In the genomic region with DNA sequence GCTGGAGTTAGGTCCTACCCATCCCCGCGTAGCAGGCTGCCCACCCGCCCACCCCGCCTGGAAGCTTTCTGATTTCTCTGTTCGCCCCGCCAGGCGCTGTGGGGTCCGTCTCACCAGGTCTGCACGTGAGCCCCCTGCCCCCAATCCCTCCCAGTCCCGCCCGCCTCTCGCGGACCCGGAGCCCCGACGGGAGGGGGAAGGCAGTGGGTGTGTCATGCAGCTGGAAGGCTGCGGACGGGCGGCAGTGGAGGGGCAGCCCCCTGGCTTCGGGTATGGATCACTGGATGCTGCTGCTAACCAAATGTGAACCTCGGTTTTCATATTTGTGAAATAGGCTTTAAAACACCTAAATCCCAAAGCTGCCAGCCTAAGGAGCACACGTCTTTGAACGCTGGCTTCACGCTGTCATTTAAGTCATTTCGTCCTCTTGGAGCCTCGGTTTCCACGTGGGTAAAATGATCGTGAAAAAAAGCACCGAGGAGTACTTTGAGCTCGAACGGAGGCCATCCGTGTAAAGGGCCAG, we compare ENCODE assay signal across 9 cellular contexts. TPM values are rescaled to one million over a fixed set of nuclear protein-coding genes. Genes with fewer than 3 reads are reported as not detected.
A peak's percentile ranks its signal among the peaks of the same experiment; 100 is the strongest.
DNase-seq lines count a peak whose midpoint lies in the region; FAIRE-seq and TF ChIP-seq lines count a peak whose summit lies in the region.
"Had no signal": no experiment of that assay in that cellular context is flagged by ENCODE, and none has a peak within 500 bp of the region (broad histone marks: within the 10 kb centered on the region; RNA-seq: fewer than 3 reads in every experiment).

No MANE protein-coding gene starts in this region.

- peaks cover 23% of the 10 kb centered on the region for H3K27me3 ChIP-seq in suprapubic skin

- DNase-seq in T-helper 1 cell (no peak), immature natural killer cell (no peak), suprapubic skin (ENCODE audit: low spot score in 2 of 2) (no peak), urothelium cell line (ENCODE audit: low spot score) (no peak), NCI-H226 (no peak)
- DNase-seq in activated CD4-positive, alpha-beta memory T cell treated with anti-CD3 and anti-CD28 coated beads for 36 hours: no peak
- DNase-seq in activated CD8-positive, alpha-beta memory T cell treated with anti-CD3 and anti-CD28 coated beads, Interleukin-2, amount 50 U/mL, for 48 hours: no peak

- peaks cover 4% of the 10 kb centered on the region for H3K4me1 Mint-ChIP-seq in T-helper 1 cell treated with Interleukin-12 subunit alpha and Interleukin-12 subunit beta and Interleukin-4 antibody, amounts not matched to agents 30 μg/mL and 1 μg/mL, for 36 hours (ENCODE audit: low read depth)
- peaks cover 7% of the 10 kb centered on the region for H3K4me1 Mint-ChIP-seq in activated CD4-positive, alpha-beta memory T cell treated with anti-CD3 and anti-CD28 coated beads for 36 hours (ENCODE audit: low read depth)
- H3K4me1 Mint-ChIP-seq in immature natural killer cell: peaks cover 5 to 7% of the 10 kb centered on the region in 2 donors

- H3K36me3 ChIP-seq in suprapubic skin: no peaks in the 10 kb centered on the region

- no peaks in the 10 kb centered on the region for H3K9me3 ChIP-seq in suprapubic skin

- no peak for FAIRE-seq in urothelium cell line (lab: Jason Lieb, UNC)
- FAIRE-seq: TTC549 had no signal

- peak overlapping the region; percentile 50 for H3K4me3 ChIP-seq in suprapubic skin

- H3K4me3 Mint-ChIP-seq in T-helper 1 cell treated with Interleukin-12 subunit alpha and Interleukin-12 subunit beta and Interleukin-4 antibody, amounts not matched to agents 30 μg/mL and 1 μg/mL, for 36 hours: peak overlapping the region; percentile 74
- peak overlapping the region; percentile 69 for H3K4me3 Mint-ChIP-seq in activated CD4-positive, alpha-beta memory T cell treated with anti-CD3 and anti-CD28 coated beads for 36 hours
- peak overlapping the region; percentile 72 to 85 (median 80) for H3K4me3 Mint-ChIP-seq in immature natural killer cell

- WGBS in suprapubic skin: 14% methylated on average over 29 of the region's 32 CpGs

- intact Hi-C loops in activated CD4-positive, alpha-beta memory T cell treated with anti-CD3 and anti-CD28 coated beads for 36 hours (cut with micrococcal nuclease): no loop called here

- TF ChIP-seq CTCF in suprapubic skin (IDR thresholded peaks at IDR 0.05): no peak

- POLR2A ChIA-PET in activated CD4-positive, alpha-beta memory T cell treated with anti-CD3 and anti-CD28 coated beads for 36 hours (lab: Charles Lee): no interaction called here

- H3K27ac ChIP-seq in suprapubic skin: no peak overlapping the region

- H3K27me3 Mint-ChIP-seq in T-helper 1 cell treated with Interleukin-12 subunit alpha and Interleukin-12 subunit beta and Interleukin-4 antibody, amounts not matched to agents 30 μg/mL and 1 μg/mL, for 36 hours (ENCODE audit: low read depth): peaks cover 45% of the 10 kb centered on the region
- H3K27me3 Mint-ChIP-seq in activated CD4-positive, alpha-beta memory T cell treated with anti-CD3 and anti-CD28 coated beads for 36 hours: peaks cover 4% of the 10 kb centered on the region
- peaks cover 7 to 19% (median 7%) of the 10 kb centered on the region in 3 donors for H3K27me3 Mint-ChIP-seq in immature natural killer cell (ENCODE audit: low read depth in 3 of 3)

- H3K27ac Mint-ChIP-seq in T-helper 1 cell treated with Interleukin-12 subunit alpha and Interleukin-12 subunit beta and Interleukin-4 antibody, amounts not matched to agents 30 μg/mL and 1 μg/mL, for 36 hours: no peak overlapping the region
- no peak overlapping the region for H3K27ac Mint-ChIP-seq in activated CD4-positive, alpha-beta memory T cell treated with anti-CD3 and anti-CD28 coated beads for 36 hours
- H3K27ac Mint-ChIP-seq in immature natural killer cell: no peak overlapping the region

- no peaks in the 10 kb centered on the region for H3K36me3 Mint-ChIP-seq in T-helper 1 cell treated with Interleukin-12 subunit alpha and Interleukin-12 subunit beta and Interleukin-4 antibody, amounts not matched to agents 30 μg/mL and 1 μg/mL, for 36 hours (ENCODE audit: low read depth)
- H3K36me3 Mint-ChIP-seq in activated CD4-positive, alpha-beta memory T cell treated with anti-CD3 and anti-CD28 coated beads for 36 hours: no peaks in the 10 kb centered on the region
- H3K36me3 Mint-ChIP-seq in immature natural killer cell: no peaks in the 10 kb centered on the region

- no peak for TF ChIP-seq POLR2A in suprapubic skin (IDR thresholded peaks at IDR 0.05)

- no peak for TF ChIP-seq EP300 in suprapubic skin (IDR thresholded peaks at IDR 0.05)

- peaks cover 20% of the 10 kb centered on the region for H3K4me1 ChIP-seq in suprapubic skin

- CTCF ChIA-PET in activated CD4-positive, alpha-beta memory T cell treated with anti-CD3 and anti-CD28 coated beads for 36 hours (lab: Charles Lee): interaction anchor here (0.5 to 1.4 kb wide), 3 partner anchors 19 to 44 kb away, joined by 3 to 4 read pairs (median 3); no protein-coding TSS in a partner anchor

- H3K9me3 Mint-ChIP-seq in T-helper 1 cell treated with Interleukin-12 subunit alpha and Interleukin-12 subunit beta and Interleukin-4 antibody, amounts not matched to agents 30 μg/mL and 1 μg/mL, for 36 hours: no peaks in the 10 kb centered on the region
- H3K9me3 Mint-ChIP-seq in activated CD4-positive, alpha-beta memory T cell treated with anti-CD3 and anti-CD28 coated beads for 36 hours: no peaks in the 10 kb centered on the region
- no peaks in the 10 kb centered on the region for H3K9me3 Mint-ChIP-seq in immature natural killer cell

RNA-seq across cellular contexts. Expression of gene BIK, which starts 0.6 kb away (rescaled TPM):
- 1 to 10 TPM; 4.1 to 4.5 TPM for total RNA-seq in activated CD4-positive, alpha-beta memory T cell treated with anti-CD3 and anti-CD28 coated beads for 36 hours
- polyA plus RNA-seq in immature natural killer cell: 1 to 10 TPM in 1 of 3 donors, under 1 TPM in 1, not detected in 1; 0.45 to 1.6 TPM
- 10 to 100 TPM in 1 of 4 donors, 1 to 10 TPM in 3; 6.1 to 11.3 (median 7.3) TPM for total RNA-seq in suprapubic skin

RNA-seq across cellular contexts. Expression of gene TTLL1, which starts 20.8 kb away (rescaled TPM):
- 1 to 10 TPM; 6.1 to 6.7 TPM for total RNA-seq in activated CD4-positive, alpha-beta memory T cell treated with anti-CD3 and anti-CD28 coated beads for 36 hours
- 10 to 100 TPM in 1 of 3 donors, 1 to 10 TPM in 2; 9.4 to 14.4 (median 9.9) TPM for polyA plus RNA-seq in immature natural killer cell
- total RNA-seq in suprapubic skin: 1 to 10 TPM; 4.3 to 8.7 (median 5.0) TPM

RNA-seq across cellular contexts. Expression of gene MCAT, which starts 33.2 kb away (rescaled TPM):
- total RNA-seq in activated CD4-positive, alpha-beta memory T cell treated with anti-CD3 and anti-CD28 coated beads for 36 hours: 10 to 100 TPM; 14.3 to 15.3 TPM
- 10 to 100 TPM in 1 of 3 donors, 1 to 10 TPM in 2; 5.8 to 10.2 (median 9.6) TPM for polyA plus RNA-seq in immature natural killer cell
- total RNA-seq in suprapubic skin: 10 to 100 TPM; 21.1 to 38.0 (median 25.2) TPM

RNA-seq across cellular contexts. Expression of gene TSPO, which starts 41.4 kb away (rescaled TPM):
- 100 to 1,000 TPM; 131 to 143 TPM for total RNA-seq in activated CD4-positive, alpha-beta memory T cell treated with anti-CD3 and anti-CD28 coated beads for 36 hours
- polyA plus RNA-seq in immature natural killer cell: 100 to 1,000 TPM; 338 to 509 (median 463) TPM
- total RNA-seq in suprapubic skin: 100 to 1,000 TPM; 346 to 897 (median 746) TPM
